In genomic region chr10:80259405-80259871, GRCh38 we compare ENCODE assay signal across 2 cellular contexts.
TF ChIP-seq lines count a peak whose summit lies in the region.

No MANE protein-coding gene starts in this region.

TF ChIP-seq in IMR-90, 13 proteins besides CTCF, POLR2A, EP300 and RAD21:
- TF ChIP-seq BHLHE40 (IDR thresholded peaks at IDR 0.05; ENCODE audit: low read depth, low read length) (no peak), FOS (IDR thresholded peaks at IDR 0.05; ENCODE audit: low read depth, low read length) (no peak), RCOR1 (IDR thresholded peaks at IDR 0.05; ENCODE audit: insufficient replicate concordance, low read length) (no peak), ELK1 (IDR thresholded peaks at IDR 0.05; ENCODE audit: borderline replicate concordance, low read depth, low read length) (no peak), SMC3 (IDR thresholded peaks at IDR 0.05; ENCODE audit: low read depth, low read length) (no peak), RFX5 (IDR thresholded peaks at IDR 0.05; ENCODE audit: low read depth, low read length) (no peak), CEBPB (IDR thresholded peaks at IDR 0.05; ENCODE audit: low read depth, low read length) (no peak), MAFK (IDR thresholded peaks at IDR 0.05; ENCODE audit: low read depth, low read length) (no peak), CHD1 (IDR thresholded peaks at IDR 0.05; ENCODE audit: low read depth, low read length) (no peak), USF2 (IDR thresholded peaks at IDR 0.05; ENCODE audit: low read depth, low read length) (no peak), MAZ (IDR thresholded peaks at IDR 0.05; ENCODE audit: borderline replicate concordance, low read depth, low read length) (no peak), NFE2L2 (IDR thresholded peaks at IDR 0.05; ENCODE audit: low read depth, low read length) (no peak), MXI1 (IDR thresholded peaks at IDR 0.05; ENCODE audit: borderline replicate concordance, low read depth, low read length) (no peak)

TF ChIP-seq in K562, 482 proteins besides CTCF, POLR2A, EP300 and RAD21:
- no peak for TF ChIP-seq LARP7 (IDR thresholded peaks at IDR 0.05)
- TF ChIP-seq ZFX (CRISPR knock-in tag; IDR thresholded peaks at IDR 0.05): no peak
- TF ChIP-seq CBX1 (IDR thresholded peaks at IDR 0.05; ENCODE audit: low read depth): no peak
- TF ChIP-seq ESRRA (IDR thresholded peaks at IDR 0.05; ENCODE audit: borderline replicate concordance, low read depth): no peak
- no peak for TF ChIP-seq OTX1 (CRISPR knock-in tag; IDR thresholded peaks at IDR 0.05)
- no peak for TF ChIP-seq SRSF9 (IDR thresholded peaks at IDR 0.05; ENCODE audit: borderline replicate concordance, low read depth, low read length)
- TF ChIP-seq GATA2 (CRISPR knock-in tag; IDR thresholded peaks at IDR 0.05): no peak
- TF ChIP-seq ZFP36 (IDR thresholded peaks at IDR 0.05; ENCODE audit: low read depth, low read length, partially characterized antibody): no peak
- no peak for TF ChIP-seq IRF9 (tag; IDR thresholded peaks at IDR 0.05)
- no peak for TF ChIP-seq BCLAF1 (IDR thresholded peaks at IDR 0.05; ENCODE audit: borderline replicate concordance in 1 of 2, control insufficient read depth in 1 of 2, low read depth in 2 of 2, low read length in 1 of 2)
- TF ChIP-seq MYNN (IDR thresholded peaks at IDR 0.05): no peak
- TF ChIP-seq MYNN (CRISPR knock-in tag; IDR thresholded peaks at IDR 0.05): no peak
- TF ChIP-seq MIER1 (IDR thresholded peaks at IDR 0.05; ENCODE audit: low read depth): no peak
- TF ChIP-seq U2AF1 (optimal IDR thresholded peaks at IDR 0.05; ENCODE audit: low read depth, low read length): no peak
- no peak for TF ChIP-seq PRPF4 (IDR thresholded peaks at IDR 0.05; ENCODE audit: insufficient read depth, low read depth, low read length, poor library complexity, severe bottlenecking)
- TF ChIP-seq PTRF (tag; IDR thresholded peaks at IDR 0.05): no peak
- TF ChIP-seq MCM2 (IDR thresholded peaks at IDR 0.05; ENCODE audit: low read depth): no peak
- TF ChIP-seq RBM15 (IDR thresholded peaks at IDR 0.05; ENCODE audit: insufficient read depth, low read length): no peak
- TF ChIP-seq NCOR1 (IDR thresholded peaks at IDR 0.05): no peak
- TF ChIP-seq HMGN3 (IDR thresholded peaks at IDR 0.05; ENCODE audit: borderline replicate concordance, extremely low read depth, insufficient read length, low read depth, low read length): no peak
- TF ChIP-seq ZNF41 (CRISPR knock-in tag; conservative IDR thresholded peaks at IDR 0.05): no peak
- TF ChIP-seq ILF3 (IDR thresholded peaks at IDR 0.05; ENCODE audit: borderline replicate concordance): no peak
- no peak for TF ChIP-seq HDAC8 (tag; IDR thresholded peaks at IDR 0.05)
- TF ChIP-seq CEBPB (tag; IDR thresholded peaks at IDR 0.05): peak; percentile 78
- TF ChIP-seq ATF7 (IDR thresholded peaks at IDR 0.05): 0 out of 2 replicates have a peak, but pooled peaks have one; percentile 23
- TF ChIP-seq ZNF384 (IDR thresholded peaks at IDR 0.05; ENCODE audit: low read depth, low read length): 0 out of 2 replicates have a peak, but pooled peaks have one; percentile 24
- no peak for TF ChIP-seq THAP7 (CRISPR knock-in tag; IDR thresholded peaks at IDR 0.05)
- TF ChIP-seq NFRKB (IDR thresholded peaks at IDR 0.05; ENCODE audit: low read depth): no peak
- TF ChIP-seq CBFA2T3 (IDR thresholded peaks at IDR 0.05): 0 out of 2 replicates have a peak, but pooled peaks have one; percentile 5
- no peak for TF ChIP-seq RBBP5 (IDR thresholded peaks at IDR 0.05; ENCODE audit: borderline replicate concordance, insufficient read depth, low read length, poor library complexity, severe bottlenecking)
- TF ChIP-seq SIN3B (IDR thresholded peaks at IDR 0.05; ENCODE audit: low read depth): no peak
- TF ChIP-seq E2F4 (CRISPR knock-in tag; IDR thresholded peaks at IDR 0.05; ENCODE audit: low read depth): no peak
- TF ChIP-seq POLR2AphosphoS2 (IDR thresholded peaks at IDR 0.05; ENCODE audit: low read length): no peak
- TF ChIP-seq SLC30A9 (CRISPR knock-in tag; IDR thresholded peaks at IDR 0.05): no peak
- TF ChIP-seq E2F5 (CRISPR knock-in tag; IDR thresholded peaks at IDR 0.05): no peak
- TF ChIP-seq ZSCAN32 (CRISPR knock-in tag; IDR thresholded peaks at IDR 0.05): no peak
- no peak for TF ChIP-seq CHD2 (IDR thresholded peaks at IDR 0.05; ENCODE audit: low read depth, low read length)
- TF ChIP-seq ATF3 (IDR thresholded peaks at IDR 0.05): peak; percentile 80
- TF ChIP-seq ATF3 (CRISPR knock-in tag; conservative IDR thresholded peaks at IDR 0.05): no peak
- TF ChIP-seq CEBPG (CRISPR knock-in tag; IDR thresholded peaks at IDR 0.05): peak; percentile 61
- peak; percentile 34 to 75; a peak in 3 of 4 replicates for TF ChIP-seq CEBPG (tag; conservative IDR thresholded peaks at IDR 0.05 in 1 of 2, IDR thresholded peaks at IDR 0.05 in 1 of 2)
- TF ChIP-seq STAT6 (CRISPR knock-in tag; IDR thresholded peaks at IDR 0.05): no peak
- TF ChIP-seq RERE (CRISPR knock-in tag; IDR thresholded peaks at IDR 0.05; ENCODE audit: borderline replicate concordance): no peak
